ENCODE assay signal across 20 cellular contexts in the genomic region with DNA sequence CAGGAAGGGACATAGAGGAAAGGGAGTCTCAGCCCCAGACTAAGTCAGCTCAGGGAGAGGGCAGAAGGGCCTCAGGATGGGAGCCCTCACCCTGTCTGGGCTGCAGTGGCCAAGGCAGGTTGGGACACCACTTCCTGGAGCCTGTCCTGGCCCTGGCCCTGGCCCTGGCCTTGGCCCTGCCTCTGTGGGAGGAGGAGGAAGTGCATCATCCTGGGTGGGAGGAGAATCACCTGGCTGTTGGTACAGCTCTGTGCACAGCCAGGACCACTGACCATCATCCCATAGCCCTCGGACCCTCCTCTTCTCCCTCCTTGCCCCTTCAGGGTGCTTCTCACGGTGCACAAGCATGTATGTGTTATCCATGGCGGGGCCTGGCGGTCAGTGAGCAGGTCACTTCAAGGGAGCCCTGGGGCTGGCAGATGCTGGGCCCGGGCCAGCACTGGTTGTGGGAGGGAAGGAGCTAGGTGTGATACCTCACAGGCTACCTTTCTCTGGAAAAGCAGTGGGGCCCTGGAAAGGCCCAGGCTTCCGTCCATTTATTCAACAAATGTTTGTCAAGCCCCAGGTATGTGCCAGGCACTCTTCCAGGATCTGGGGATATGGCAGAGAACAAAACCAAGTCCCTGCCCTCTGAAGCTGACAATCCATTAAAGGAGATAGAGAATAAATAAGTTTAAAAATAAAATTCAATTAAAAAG. TPM values are rescaled to one million over a fixed set of nuclear protein-coding genes. Genes with fewer than 3 reads are reported as not detected.
DNase-seq lines count a peak whose midpoint lies in the region; ATAC-seq and TF ChIP-seq lines count a peak whose summit lies in the region.
"Had no signal": no experiment of that assay in that cellular context is flagged by ENCODE, and none has a peak within 500 bp of the region (broad histone marks: within the 10 kb centered on the region; RNA-seq: fewer than 3 reads in every experiment).

No MANE protein-coding gene starts in this region.

- CTCF ChIA-PET in HCT116 (lab: Charles Lee): interaction anchor here (1.0 kb wide), 1 partner anchor 126 kb away, joined by 4 read pairs; no protein-coding TSS in a partner anchor
- CTCF ChIA-PET in T-cell (lab: Charles Lee): interaction anchor here in 1 of 2 donors (1.9 kb wide), 1 partner anchor 126 kb away, joined by 5 read pairs; no protein-coding TSS in a partner anchor

- no peak overlapping the region for H2AFZ ChIP-seq in HCT116 (ENCODE audit: low read depth, low read length, poor library complexity, severe bottlenecking)
- H2AFZ ChIP-seq: GM23338 had no signal

- intact Hi-C loops in HCT116 (cut with micrococcal nuclease): no loop called here
- intact Hi-C loops in right lobe of liver (cut with DNase I): loop anchor here in 1 of 2 donors (5.0 kb wide), 1 partner anchor 124 kb away; no protein-coding TSS in a partner anchor

- H3K27me3 Mint-ChIP-seq in T-cell: peaks cover 0 to 2% of the 10 kb centered on the region in 2 donors
- H3K27me3 Mint-ChIP-seq: activated naive CD8-positive, alpha-beta T cell treated with anti-CD3 and anti-CD28 coated beads, Interleukin-2, amount 10 ng/mL, durations not matched to agents 7 days and 5 days; naive thymus-derived CD8-positive, alpha-beta T cell; stimulated activated naive CD8-positive, alpha-beta T cell treated with anti-CD3 and anti-CD28 coated beads, Interleukin-15, amount 100 ng/mL, for 72 hours had no signal

- POLR2A ChIA-PET in HCT116 (lab: Charles Lee): no interaction called here
- POLR2A ChIA-PET in T-cell (lab: Charles Lee): no interaction called here

- no peaks in the 10 kb centered on the region for H3K4me1 Mint-ChIP-seq in T-cell
- H3K4me1 Mint-ChIP-seq: naive thymus-derived CD8-positive, alpha-beta T cell; stimulated activated naive CD8-positive, alpha-beta T cell treated with anti-CD3 and anti-CD28 coated beads, Interleukin-15, amount 100 ng/mL, for 72 hours had no signal

- no peaks in the 10 kb centered on the region for H3K79me2 ChIP-seq in HCT116 (ENCODE audit: insufficient read depth, low read length)

- no peak overlapping the region for H3K4me2 ChIP-seq in HCT116 (ENCODE audit: low read length)
- H3K4me2 ChIP-seq: GM23338 had no signal

- H3K9me3 ChIP-seq in HCT116 (ENCODE audit: control insufficient read depth in 1 of 2, insufficient read depth in 1 of 2, low read depth in 1 of 2, low read length in 2 of 2) (no peaks in the 10 kb centered on the region), right lobe of liver (no peaks in the 10 kb centered on the region)
- H3K9me3 ChIP-seq: transverse colon had no signal

- no peaks in the 10 kb centered on the region for H3K9me2 ChIP-seq in HCT116 (ENCODE audit: insufficient read depth)

- H3K27ac ChIP-seq in HCT116 (ENCODE audit: low read depth, low read length) (no peak overlapping the region), right lobe of liver (peak overlapping the region; percentile 23 to 92 (median 48))
- H3K27ac ChIP-seq: HL-60, transverse colon had no signal

- TF ChIP-seq POLR2A in HCT116 (IDR thresholded peaks at IDR 0.05; ENCODE audit: borderline replicate concordance, extremely low read depth, insufficient read depth, insufficient read length) (no peak), right lobe of liver (IDR thresholded peaks at IDR 0.05) (peak; percentile 67)

- no TSS peak for BruUV-seq in HCT116 (replicated peaks; lab: Mats Ljungman, UMichigan)

- H3K4me3 Mint-ChIP-seq in T-cell: no peak overlapping the region
- H3K4me3 Mint-ChIP-seq: activated naive CD8-positive, alpha-beta T cell treated with anti-CD3 and anti-CD28 coated beads, Interleukin-2, amount 10 ng/mL, durations not matched to agents 7 days and 5 days; CD4-positive, CD25-positive, alpha-beta regulatory T cell; GM23338; naive thymus-derived CD8-positive, alpha-beta T cell; stimulated activated naive CD8-positive, alpha-beta T cell treated with anti-CD3 and anti-CD28 coated beads, Interleukin-15, amount 100 ng/mL, for 72 hours had no signal

- H3K27ac Mint-ChIP-seq in T-cell: no peak overlapping the region
- H3K27ac Mint-ChIP-seq: CD4-positive, CD25-positive, alpha-beta regulatory T cell; stimulated activated naive CD8-positive, alpha-beta T cell treated with anti-CD3 and anti-CD28 coated beads, Interleukin-15, amount 100 ng/mL, for 72 hours had no signal

- TF ChIP-seq CTCF in HCT116 (IDR thresholded peaks at IDR 0.05 in 2 of 3, conservative IDR thresholded peaks at IDR 0.05 in 1 of 3; ENCODE audit: borderline replicate concordance in 1 of 3, insufficient read depth in 1 of 3, low read depth in 2 of 3, low read length in 2 of 3) (no peak), right lobe of liver (IDR thresholded peaks at IDR 0.05) (no peak)

- H3K4me1 ChIP-seq in HCT116 (ENCODE audit: control insufficient read depth in 1 of 2, insufficient read depth in 2 of 2, low read length in 2 of 2) (peaks cover 0 to 26% of the 10 kb centered on the region in 2 experiments; a peak in 2 of 4 replicates), right lobe of liver (peaks cover 0 to 64% (median 31%) of the 10 kb centered on the region in 4 donors)
- H3K4me1 ChIP-seq: transverse colon had no signal

- DNase-seq in HCT116 (ENCODE audit: low read depth, low spot score): no peak
- peak; percentile 20 for DNase-seq in astrocyte of the hippocampus (ENCODE audit: low read depth, low spot score)
- peak; percentile 82 to 92 (median 84) for DNase-seq in right lobe of liver
- DNase-seq in DMS 273 treated with DMSO at 0.1 percent for 48 hours (lab: John Stamatoyannopoulos, UW): no peak
- no peak for DNase-seq in T-cell
- DNase-seq: activated CD4-positive, alpha-beta T cell treated with anti-CD3 and anti-CD28 coated beads for 4 hours; activated naive CD8-positive, alpha-beta T cell treated with anti-CD3 and anti-CD28 coated beads, Interleukin-2, amount 10 ng/mL, durations not matched to agents 7 days and 5 days; CD4-positive, CD25-positive, alpha-beta regulatory T cell; kidney glomerular epithelial cell; naive thymus-derived CD8-positive, alpha-beta T cell; NCI-H187; NCI-H774; stimulated activated CD4-positive, alpha-beta T cell treated with anti-CD3 and anti-CD28 coated beads, Interleukin-4, amount 100 ng/mL, for 1 hour; stimulated activated naive CD8-positive, alpha-beta T cell treated with anti-CD3 and anti-CD28 coated beads, Interleukin-15, amount 100 ng/mL, for 72 hours; SW 1271; transverse colon had no signal

- ATAC-seq in HCT116 (peak; percentile 41; the same call in 1 of the 2 replicates), right lobe of liver (peak; percentile 75 to 82 (median 78)), T-cell (replicated peaks in 1 of 4) (no peak), HG02852 (IDR thresholded peaks at IDR 0.05; ENCODE audit: unreplicated experiment) (no peak)
- ATAC-seq: GM23338; naive thymus-derived CD8-positive, alpha-beta T cell; Right ventricle myocardium inferior; stimulated activated naive CD8-positive, alpha-beta T cell treated with anti-CD3 and anti-CD28 coated beads, Interleukin-15, amount 100 ng/mL, for 72 hours had no signal

- no peaks in the 10 kb centered on the region for H3K36me3 Mint-ChIP-seq in T-cell
- H3K36me3 Mint-ChIP-seq: activated naive CD8-positive, alpha-beta T cell treated with anti-CD3 and anti-CD28 coated beads, Interleukin-2, amount 10 ng/mL, durations not matched to agents 7 days and 5 days; CD4-positive, CD25-positive, alpha-beta regulatory T cell; naive thymus-derived CD8-positive, alpha-beta T cell had no signal

- WGBS in right lobe of liver (ENCODE audit: insufficient coverage, low coverage, low lambda C conversion rate, missing lambda C conversion rate): 49% methylated on average over 2 of the region's 6 CpGs

- no peak overlapping the region for H3K9ac ChIP-seq in HCT116 (ENCODE audit: low read length)

- H4K20me1 ChIP-seq in HCT116 (ENCODE audit: insufficient read depth): no peaks in the 10 kb centered on the region

- H3K4me3 ChIP-seq in HCT116 (replicated peaks in 1 of 2; ENCODE audit: low read depth in 1 of 2, low read length in 2 of 2): no peak overlapping the region
- H3K4me3 ChIP-seq in right lobe of liver: no peak overlapping the region
- H3K4me3 ChIP-seq: GM23338, transverse colon had no signal

- H3K27me3 ChIP-seq in HCT116 (ENCODE audit: insufficient read depth, low read length) (no peaks in the 10 kb centered on the region), right lobe of liver (no peaks in the 10 kb centered on the region)

- no peak for TF ChIP-seq RAD21 in HCT116 (IDR thresholded peaks at IDR 0.05; ENCODE audit: low read depth)

- H3K36me3 ChIP-seq in HCT116 (ENCODE audit: control insufficient read depth in 1 of 2, insufficient read depth in 2 of 2, low read length in 2 of 2): no peaks in the 10 kb centered on the region
- no peaks in the 10 kb centered on the region for H3K36me3 ChIP-seq in right lobe of liver
- H3K36me3 ChIP-seq: transverse colon had no signal

- H3K9me3 Mint-ChIP-seq in T-cell: no peaks in the 10 kb centered on the region
- H3K9me3 Mint-ChIP-seq: activated naive CD8-positive, alpha-beta T cell treated with anti-CD3 and anti-CD28 coated beads, Interleukin-2, amount 10 ng/mL, durations not matched to agents 7 days and 5 days; CD4-positive, CD25-positive, alpha-beta regulatory T cell; GM23338; naive thymus-derived CD8-positive, alpha-beta T cell; stimulated activated naive CD8-positive, alpha-beta T cell treated with anti-CD3 and anti-CD28 coated beads, Interleukin-15, amount 100 ng/mL, for 72 hours had no signal

- RAD21 ChIA-PET in HCT116 (lab: Charles Lee; ENCODE audit: low non-redundant PET in 1 of 2, low total read pairs in 2 of 2, uncharacterized antibody in 2 of 2, unreplicated experiment in 2 of 2): no interaction called here

TF ChIP-seq in HCT116, 20 proteins besides CTCF, POLR2A, EP300 and RAD21 (continues in another document):
- TF ChIP-seq CBX3 (IDR thresholded peaks at IDR 0.05; ENCODE audit: low read depth): no peak
- TF ChIP-seq ZFX (IDR thresholded peaks at IDR 0.05): no peak
- TF ChIP-seq SP1 (IDR thresholded peaks at IDR 0.05; ENCODE audit: low read depth): no peak

RNA-seq across cellular contexts. Expression of a gene that starts 8.2 kb away (rescaled TPM):
- total RNA-seq in HCT116 (2021; ENCODE audit: unreplicated experiment): 246 TPM
- 185 and 207 TPM in 2 replicates for polyA plus RNA-seq in HCT116 (2012)
- total RNA-seq in right lobe of liver: 100 to 1,000 TPM in 2 of 6 experiments, 10 to 100 TPM in 4; 60.9 to 114 (median 90.5) TPM
- total RNA-seq in T-cell: 100 to 1,000 TPM in 4 of 5 donors, 10 to 100 TPM in 1; 82.8 to 162 (median 141) TPM

RNA-seq across cellular contexts. Expression of a gene that starts 23.3 kb away (rescaled TPM):
- total RNA-seq in HCT116 (2021; ENCODE audit: unreplicated experiment): 15.4 TPM
- 11.6 and 11.8 TPM in 2 replicates for polyA plus RNA-seq in HCT116 (2012)
- 100 to 1,000 TPM; 321 to 695 (median 632) TPM for total RNA-seq in right lobe of liver
- 10 to 100 TPM in 4 of 5 donors, 1 to 10 TPM in 1; 9.9 to 16.1 (median 12.6) TPM for total RNA-seq in T-cell

RNA-seq across cellular contexts. Expression of a gene that starts 23.4 kb away (rescaled TPM):
- 71.9 TPM for total RNA-seq in HCT116 (2021; ENCODE audit: unreplicated experiment)
- 49.7 and 51.5 TPM in 2 replicates for polyA plus RNA-seq in HCT116 (2012)
- 10 to 100 TPM; 32.4 to 48.3 (median 39.9) TPM for total RNA-seq in right lobe of liver
- total RNA-seq in T-cell: 10 to 100 TPM; 40.9 to 79.8 (median 72.8) TPM

RNA-seq across cellular contexts. Expression of a gene that starts 53.5 kb away (rescaled TPM):
- total RNA-seq in HCT116 (2021; ENCODE audit: unreplicated experiment) (0.32 TPM), right lobe of liver (1 to 10 TPM in 1 of 6 experiments, under 1 TPM in 3, not detected in 2; 0.07 to 2.4 (median 0.64) TPM), T-cell (1 to 10 TPM in 1 of 5 donors, under 1 TPM in 2, not detected in 2; 0.20 to 1.4 (median 0.26) TPM)
- polyA plus RNA-seq in HCT116 (2012): 1.1 and 1.3 TPM in 2 replicates
- total RNA-seq: CD4-positive, CD25-positive, alpha-beta regulatory T cell; Right ventricle myocardium inferior had no signal

RNA-seq across cellular contexts. Expression of a gene that starts 57.8 kb away (rescaled TPM):
- total RNA-seq in HCT116 (2021; ENCODE audit: unreplicated experiment): 24.1 TPM
- polyA plus RNA-seq in HCT116 (2012): 18.6 and 26.6 TPM in 2 replicates
- total RNA-seq in right lobe of liver: 10 to 100 TPM; 12.2 to 34.2 (median 25.6) TPM
- 10 to 100 TPM; 34.5 to 54.5 (median 39.9) TPM for total RNA-seq in T-cell

Comparison
In these comparisons a context has a peak if more than half of its experiments do, and no peak if none do; other contexts are left out.
1. ATAC-seq: peak in HCT116 (single experiment) and right lobe of liver (4 of 4); none in T-cell (0 of 4) and HG02852 (single experiment).
2. DNase-seq: peak in astrocyte of the hippocampus (single experiment) and right lobe of liver (3 of 3); none in HCT116 (single experiment), DMS 273 treated with DMSO at 0.1 percent for 48 hours (single experiment) and T-cell (0 of 34).
3. RNA of a gene that starts 23.3 kb away (total RNA-seq): 321 to 695 TPM in right lobe of liver; 15.4 TPM in HCT116 (single experiment) and 9.9 to 16.1 TPM in T-cell; every median in the first group is over 10 times any median in the second.